ENCODE assay signal across 8 cellular contexts in the genomic region with DNA sequence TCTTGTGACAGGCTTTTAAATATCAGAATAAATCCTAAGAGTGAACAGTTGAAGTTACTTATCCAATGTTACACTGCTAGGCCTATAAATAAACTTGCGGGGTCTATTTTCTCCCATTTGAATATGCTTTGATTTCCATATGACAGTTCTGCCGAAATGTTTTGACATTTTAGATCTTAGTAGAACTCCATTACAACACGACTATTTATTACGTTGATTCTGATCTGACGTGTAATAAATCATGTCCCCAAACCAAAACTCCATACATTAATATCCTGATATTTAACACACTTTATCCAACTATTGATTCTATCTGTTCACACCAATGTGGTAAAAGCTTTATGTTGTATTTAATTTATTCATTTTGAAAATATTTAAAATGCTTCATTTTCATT. TPM values are rescaled to one million over a fixed set of nuclear protein-coding genes. Genes with fewer than 3 reads are reported as not detected.
A peak's percentile ranks its signal among the peaks of the same experiment; 100 is the strongest.
DNase-seq lines count a peak whose midpoint lies in the region; ATAC-seq and TF ChIP-seq lines count a peak whose summit lies in the region.

No MANE protein-coding gene starts in this region.

- DNase-seq in NCI-H748 (lab: John Stamatoyannopoulos, UW; ENCODE audit: unreplicated experiment): peak; percentile 34
- no peak for DNase-seq in NCI-H748 treated with DMSO at 0.1 percent for 48 hours (lab: John Stamatoyannopoulos, UW)
- DNase-seq in activated CD8-positive, alpha-beta T cell treated with anti-CD3 and anti-CD28 coated beads for 36 hours: no peak
- no peak for DNase-seq in stimulated activated naive CD8-positive, alpha-beta T cell treated with anti-CD3 and anti-CD28 coated beads, Interleukin-15, amount 100 ng/mL, for 72 hours
- no peak for DNase-seq in NCI-H2196 treated with DMSO at 0.1 percent for 48 hours (lab: John Stamatoyannopoulos, UW; ENCODE audit: unreplicated experiment)
- DNase-seq in germinal center (ENCODE audit: low spot score): no peak
- DNase-seq in activated gamma-delta T cell treated with Interleukin-2 at 50 U/mL for 16 hours: no peak

- peaks cover 8% of the 10 kb centered on the region for H3K4me1 ChIP-seq in iPS-18a (ENCODE audit: control insufficient read depth, low read depth, low read length)

- H3K36me3 Mint-ChIP-seq in activated CD8-positive, alpha-beta T cell treated with anti-CD3 and anti-CD28 coated beads for 36 hours (ENCODE audit: low read depth): no peaks in the 10 kb centered on the region

- H3K4me3 Mint-ChIP-seq in activated CD8-positive, alpha-beta T cell treated with anti-CD3 and anti-CD28 coated beads for 36 hours: peak overlapping the region; percentile 97
- peak overlapping the region; percentile 90 to 98 for H3K4me3 Mint-ChIP-seq in stimulated activated naive CD8-positive, alpha-beta T cell treated with anti-CD3 and anti-CD28 coated beads, Interleukin-15, amount 100 ng/mL, for 72 hours

- H3K9ac ChIP-seq in iPS-18a (ENCODE audit: low read length): no peak overlapping the region

- H3K27ac Mint-ChIP-seq in activated CD8-positive, alpha-beta T cell treated with anti-CD3 and anti-CD28 coated beads for 36 hours: peak overlapping the region; percentile 98
- H3K27ac Mint-ChIP-seq in stimulated activated naive CD8-positive, alpha-beta T cell treated with anti-CD3 and anti-CD28 coated beads, Interleukin-15, amount 100 ng/mL, for 72 hours: peak overlapping the region in 1 of 2 donors; percentile 91

- POLR2A ChIA-PET in activated CD8-positive, alpha-beta T cell treated with anti-CD3 and anti-CD28 coated beads for 36 hours (lab: Charles Lee): interaction anchor here (0.7 to 4.1 kb wide), 10 partner anchors 24 to 213 kb away, joined by 3 to 39 read pairs (median 4); partner anchors contain the start of gene ARF6

- peaks cover 28% of the 10 kb centered on the region for H3K4me1 Mint-ChIP-seq in activated CD8-positive, alpha-beta T cell treated with anti-CD3 and anti-CD28 coated beads for 36 hours (ENCODE audit: low read depth)
- H3K4me1 Mint-ChIP-seq in stimulated activated naive CD8-positive, alpha-beta T cell treated with anti-CD3 and anti-CD28 coated beads, Interleukin-15, amount 100 ng/mL, for 72 hours: peaks cover 29% of the 10 kb centered on the region

- H3K27me3 Mint-ChIP-seq in activated CD8-positive, alpha-beta T cell treated with anti-CD3 and anti-CD28 coated beads for 36 hours: no peaks in the 10 kb centered on the region
- no peaks in the 10 kb centered on the region for H3K27me3 Mint-ChIP-seq in stimulated activated naive CD8-positive, alpha-beta T cell treated with anti-CD3 and anti-CD28 coated beads, Interleukin-15, amount 100 ng/mL, for 72 hours

- no peaks in the 10 kb centered on the region for H3K9me3 ChIP-seq in iPS-18a (ENCODE audit: control insufficient read depth, low read depth, low read length)

- no peak overlapping the region for H3K27ac ChIP-seq in iPS-18a (ENCODE audit: low read length)

- peaks cover 6% of the 10 kb centered on the region for H3K27me3 ChIP-seq in iPS-18a (ENCODE audit: control insufficient read depth, insufficient read depth, low read length)

- no peak for TF ChIP-seq CTCF in activated CD8-positive, alpha-beta T cell treated with anti-CD3 and anti-CD28 coated beads for 36 hours (IDR thresholded peaks at IDR 0.05)

- CTCF ChIA-PET in activated CD8-positive, alpha-beta T cell treated with anti-CD3 and anti-CD28 coated beads for 36 hours (lab: Charles Lee): interaction anchor here (0.8 to 12.7 kb wide), 11 partner anchors 11 to 235 kb away, joined by 3 to 218 read pairs (median 3); partner anchors contain the start of genes ARF6 and NEMF

- ATAC-seq in activated CD8-positive, alpha-beta T cell treated with anti-CD3 and anti-CD28 coated beads for 36 hours: no peak
- no peak for ATAC-seq in stimulated activated naive CD8-positive, alpha-beta T cell treated with anti-CD3 and anti-CD28 coated beads, Interleukin-15, amount 100 ng/mL, for 72 hours

- no peaks in the 10 kb centered on the region for H3K9me3 Mint-ChIP-seq in activated CD8-positive, alpha-beta T cell treated with anti-CD3 and anti-CD28 coated beads for 36 hours
- H3K9me3 Mint-ChIP-seq in stimulated activated naive CD8-positive, alpha-beta T cell treated with anti-CD3 and anti-CD28 coated beads, Interleukin-15, amount 100 ng/mL, for 72 hours: no peaks in the 10 kb centered on the region

- intact Hi-C loops in activated CD8-positive, alpha-beta T cell treated with anti-CD3 and anti-CD28 coated beads for 36 hours (cut with micrococcal nuclease): loop anchor here (1.0 to 10.0 kb wide), 3 partner anchors 28 to 656 kb away; no protein-coding TSS in a partner anchor

- no peaks in the 10 kb centered on the region for H3K36me3 ChIP-seq in iPS-18a (ENCODE audit: control insufficient read depth, low read depth, low read length)

- H3K4me3 ChIP-seq in iPS-18a (ENCODE audit: low read length): peak overlapping the region; percentile 62

RNA-seq across cellular contexts. Expression of gene NEMF, which starts 16.1 kb away (rescaled TPM):
- total RNA-seq in activated CD8-positive, alpha-beta T cell treated with anti-CD3 and anti-CD28 coated beads for 36 hours: 10 to 100 TPM; 62.3 to 63.8 TPM

RNA-seq across cellular contexts. Expression of gene ARF6, which starts 24.2 kb away (rescaled TPM):
- total RNA-seq in activated CD8-positive, alpha-beta T cell treated with anti-CD3 and anti-CD28 coated beads for 36 hours: 100 to 1,000 TPM; 170 TPM
